In the genomic region with DNA sequence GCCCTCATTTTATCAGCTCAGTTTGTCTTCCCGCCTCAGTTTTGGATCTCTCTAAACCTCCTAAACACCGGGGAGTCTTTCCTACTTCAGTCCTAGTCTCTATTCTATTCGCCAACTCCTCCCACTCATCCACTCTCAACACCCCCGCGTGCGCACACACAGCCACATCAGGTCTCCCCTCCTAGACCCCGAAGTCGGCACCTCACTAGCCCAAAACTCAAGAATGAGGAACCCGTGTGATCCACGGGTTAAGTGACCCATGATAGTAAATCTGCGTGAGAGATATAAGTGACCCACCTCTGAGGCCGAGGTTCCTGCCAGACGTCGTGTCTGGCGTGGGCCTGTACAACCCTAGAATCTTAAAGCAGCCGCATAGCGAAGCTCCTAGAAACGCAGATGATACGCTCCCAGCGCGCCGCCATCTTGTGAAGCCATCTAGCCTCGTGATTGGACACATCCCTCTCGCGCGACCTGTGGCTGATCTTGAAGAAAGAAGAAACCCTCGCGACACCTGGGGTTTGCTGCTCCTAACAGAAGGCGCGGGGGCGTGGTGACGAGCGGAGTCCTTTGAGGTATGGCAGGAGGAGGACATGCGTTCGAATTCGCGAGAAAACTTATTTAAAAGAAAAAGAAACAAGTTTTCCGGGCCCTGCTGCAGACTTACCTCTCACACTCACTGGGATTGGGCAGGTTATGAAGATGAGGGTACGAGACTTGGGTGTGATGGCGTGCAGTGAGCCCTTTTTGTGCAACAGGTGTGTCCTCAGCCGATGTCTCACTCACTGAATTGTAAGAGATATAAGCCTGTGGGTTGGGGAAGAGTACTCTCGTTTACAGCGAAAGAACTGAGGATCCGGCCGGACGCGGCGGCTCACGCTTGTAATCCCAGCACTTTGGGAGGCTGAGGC, we compare ENCODE assay signal across 9 cellular contexts. TPM values are rescaled to one million over a fixed set of nuclear protein-coding genes. Genes with fewer than 3 reads are reported as not detected.
DNase-seq lines count a peak whose midpoint lies in the region; ATAC-seq, FAIRE-seq and TF ChIP-seq lines count a peak whose summit lies in the region.
"Had no signal": no experiment of that assay in that cellular context is flagged by ENCODE, and none has a peak within 500 bp of the region (broad histone marks: within the 10 kb centered on the region; RNA-seq: fewer than 3 reads in every experiment).

A gene with protein sequence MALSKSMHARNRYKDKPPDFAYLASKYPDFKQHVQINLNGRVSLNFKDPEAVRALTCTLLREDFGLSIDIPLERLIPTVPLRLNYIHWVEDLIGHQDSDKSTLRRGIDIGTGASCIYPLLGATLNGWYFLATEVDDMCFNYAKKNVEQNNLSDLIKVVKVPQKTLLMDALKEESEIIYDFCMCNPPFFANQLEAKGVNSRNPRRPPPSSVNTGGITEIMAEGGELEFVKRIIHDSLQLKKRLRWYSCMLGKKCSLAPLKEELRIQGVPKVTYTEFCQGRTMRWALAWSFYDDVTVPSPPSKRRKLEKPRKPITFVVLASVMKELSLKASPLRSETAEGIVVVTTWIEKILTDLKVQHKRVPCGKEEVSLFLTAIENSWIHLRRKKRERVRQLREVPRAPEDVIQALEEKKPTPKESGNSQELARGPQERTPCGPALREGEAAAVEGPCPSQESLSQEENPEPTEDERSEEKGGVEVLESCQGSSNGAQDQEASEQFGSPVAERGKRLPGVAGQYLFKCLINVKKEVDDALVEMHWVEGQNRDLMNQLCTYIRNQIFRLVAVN (minus strand): TSS at position 427 of the 908 bp plus-strand sequence. CDS start 9,557 bp downstream, outside the sequence.

- H3K36me3 Mint-ChIP-seq in chondrocyte (ENCODE audit: low read depth), result no peaks in the 10 kb centered on the region

- no peak for TF ChIP-seq CTCF in BE2C (IDR thresholded peaks at IDR 0.05; ENCODE audit: low read depth, low read length)
- peak; percentile 15 for TF ChIP-seq CTCF in chondrocyte (IDR thresholded peaks at IDR 0.05)
- TF ChIP-seq CTCF in kidney epithelial cell (IDR thresholded peaks at IDR 0.05; ENCODE audit: insufficient read depth, low read length, poor library complexity, severe bottlenecking), result no peak

- H3K4me3 Mint-ChIP-seq in chondrocyte (ENCODE audit: unreplicated experiment), result no peak within 1 kb of the TSS
- H3K4me3 Mint-ChIP-seq: stimulated activated naive CD8-positive, alpha-beta T cell treated with anti-CD3 and anti-CD28 coated beads, Interleukin-15, Interleukin-2, amounts not matched to agents 100 ng/mL and 50 ng/mL, for 24 hours had no signal

- peak; percentile 99 for FAIRE-seq in GM19239 (lab: Jason Lieb, UNC)

- H3K36me3 ChIP-seq in BE2C, result no peaks in the 10 kb centered on the region
- no peaks in the 10 kb centered on the region for H3K36me3 ChIP-seq in kidney epithelial cell (ENCODE audit: control insufficient read depth, insufficient read depth, low read length)

- H3K27me3 Mint-ChIP-seq in chondrocyte (ENCODE audit: low read depth), result no peaks in the 10 kb centered on the region
- H3K27me3 Mint-ChIP-seq: stimulated activated naive CD8-positive, alpha-beta T cell treated with anti-CD3 and anti-CD28 coated beads, Interleukin-15, Interleukin-2, amounts not matched to agents 100 ng/mL and 50 ng/mL, for 24 hours had no signal

- H3K27me3 ChIP-seq in BE2C, result no peaks in the 10 kb centered on the region
- no peaks in the 10 kb centered on the region for H3K27me3 ChIP-seq in kidney epithelial cell (ENCODE audit: control insufficient read depth, insufficient read depth, low read length)

- H3K9me3 Mint-ChIP-seq in chondrocyte (ENCODE audit: low read depth), result no peaks in the 10 kb centered on the region
- H3K9me3 Mint-ChIP-seq: stimulated activated naive CD8-positive, alpha-beta T cell treated with anti-CD3 and anti-CD28 coated beads, Interleukin-15, Interleukin-2, amounts not matched to agents 100 ng/mL and 50 ng/mL, for 24 hours had no signal

- no peaks in the 10 kb centered on the region for H3K4me1 ChIP-seq in BE2C

- no peaks in the 10 kb centered on the region for H3K9me3 ChIP-seq in BE2C

- peak; percentile 95 for DNase-seq in BE2C
- DNase-seq in GM19239 (ENCODE audit: insufficient read length, low spot score), result peak; percentile 98
- peak; percentile 88 for DNase-seq in NCI-H510A treated with DMSO at 0.1 percent for 48 hours (lab: John Stamatoyannopoulos, UW)
- peak; percentile 95 for DNase-seq in activated CD4-positive, alpha-beta T cell treated with anti-CD3 and anti-CD28 coated beads for 1 hour
- DNase-seq in chondrocyte (ENCODE audit: low spot score), result peak; percentile 99
- peak; percentile 99 for DNase-seq in kidney epithelial cell (ENCODE audit: low read depth)
- peak; percentile 98 to 99 for DNase-seq in stimulated activated CD4-positive, alpha-beta T cell treated with anti-CD3 and anti-CD28 coated beads, Interleukin-15, amount 100 ng/mL, for 48 hours (ENCODE audit: low read depth in 2 of 2)

- peaks cover 8% of the 10 kb centered on the region for H3K4me1 Mint-ChIP-seq in chondrocyte (ENCODE audit: low read depth)

- peak; percentile 96 for ATAC-seq in HG03442 (IDR thresholded peaks at IDR 0.05; ENCODE audit: unreplicated experiment)

- H3K27ac Mint-ChIP-seq in chondrocyte (ENCODE audit: unreplicated experiment), result no peak within 1 kb of the TSS
- H3K27ac Mint-ChIP-seq: stimulated activated naive CD8-positive, alpha-beta T cell treated with anti-CD3 and anti-CD28 coated beads, Interleukin-15, Interleukin-2, amounts not matched to agents 100 ng/mL and 50 ng/mL, for 24 hours had no signal

- H3K4me3 ChIP-seq in BE2C (ENCODE audit: low read depth, low read length) (peak within 1 kb of the TSS; percentile 90), kidney epithelial cell (ENCODE audit: low read depth, low read length) (peak within 1 kb of the TSS; percentile 89)

RNA-seq across cellular contexts. Expression of the gene that starts here (rescaled TPM):
- 39.7 TPM for polyA plus RNA-seq in BE2C (2012; ENCODE audit: insufficient read depth, insufficient read length, low read depth)
- total RNA-seq in chondrocyte (18.0 to 23.2 TPM (median 21.2 TPM) in 3 replicates), kidney epithelial cell (32.4 and 41.6 TPM in 2 replicates)

Comparison
In these comparisons a context has a peak if more than half of its experiments do, and no peak if none do; other contexts are left out.
1. Peak in every context shown above with its lines: DNase-seq, ATAC-seq and H3K4me3 ChIP-seq.